1 cellular context compared by ENCODE assay signal in the genomic region with DNA sequence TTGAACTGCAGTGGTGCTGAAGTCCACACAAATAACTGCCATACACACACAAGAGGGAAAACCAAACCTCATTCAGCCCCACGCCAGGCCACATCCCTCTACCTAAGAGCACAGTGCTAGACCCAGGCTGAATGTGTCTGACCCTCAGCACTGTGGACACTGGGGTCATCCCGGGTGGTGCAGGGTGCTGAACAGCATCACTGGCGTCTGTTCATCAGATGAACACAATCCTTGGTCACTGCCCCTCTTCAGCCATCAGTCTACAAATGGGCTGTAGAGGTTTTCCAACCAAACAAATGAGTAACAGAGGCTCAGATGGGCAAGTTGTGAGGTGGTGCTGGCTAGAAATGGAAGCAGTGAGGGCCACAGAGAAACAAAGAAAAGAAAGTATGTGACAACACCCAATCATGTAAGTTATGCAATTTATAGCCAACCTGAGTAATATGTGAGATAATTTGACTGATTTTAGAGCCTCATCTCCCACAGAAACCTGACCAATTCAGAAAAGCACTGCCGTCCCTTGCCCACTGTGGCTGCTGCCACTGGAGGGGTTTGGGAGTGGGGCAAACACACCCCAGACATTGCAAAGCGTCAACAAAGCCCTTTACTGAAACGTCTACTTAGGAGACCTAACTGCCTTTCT.
TF ChIP-seq lines count a peak whose summit lies in the region.

No MANE protein-coding gene starts in this region.

TF ChIP-seq in GM23338, 12 proteins besides CTCF, POLR2A, EP300 and RAD21 (continued from another document):
- TF ChIP-seq ZNF462 (CRISPR knock-in tag; IDR thresholded peaks at IDR 0.05), result no peak
- no peak for TF ChIP-seq STAT1 (IDR thresholded peaks at IDR 0.05; ENCODE audit: unreplicated experiment)
- TF ChIP-seq EZH2 (IDR thresholded peaks at IDR 0.05; ENCODE audit: low read depth, unreplicated experiment), result no peak
- TF ChIP-seq REST (IDR thresholded peaks at IDR 0.05; ENCODE audit: unreplicated experiment), result no peak
